37 cellular contexts compared by ENCODE assay signal in the genomic region with DNA sequence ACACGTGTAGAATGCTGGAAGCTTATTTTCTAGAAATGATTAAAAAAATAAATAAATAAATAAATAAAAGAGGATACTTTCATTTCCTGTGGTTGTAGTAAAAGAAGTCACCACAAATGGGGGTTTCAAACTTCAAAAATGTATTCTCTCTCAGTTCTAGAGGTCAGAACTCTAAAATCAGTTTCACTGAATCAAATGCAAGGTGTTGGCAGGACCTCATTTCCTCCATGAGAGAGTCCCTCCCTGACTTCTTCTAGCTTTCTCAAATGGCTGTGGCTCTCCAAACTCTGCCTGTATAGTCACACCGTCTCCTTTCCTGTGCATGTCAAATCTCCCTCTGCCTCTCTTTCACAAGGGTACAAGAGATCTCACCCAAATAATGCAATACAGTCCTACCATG.
"Had no signal": no experiment of that assay in that cellular context is flagged by ENCODE, and none has a peak within 500 bp of the region (broad histone marks: within the 10 kb centered on the region; RNA-seq: fewer than 3 reads in every experiment).

No MANE protein-coding gene starts in this region.

- H3K4me3 ChIP-seq: adrenal gland, ascending aorta, breast epithelium, cardiac muscle cell had no signal

- H3K4me1 Mint-ChIP-seq: activated naive CD4-positive, alpha-beta T cell treated with anti-CD3 and anti-CD28 coated beads, Interleukin-2, amount 10 ng/mL, durations not matched to agents 7 days and 5 days; activated naive CD4-positive, alpha-beta T cell treated with anti-CD3 and anti-CD28 coated beads, Interleukin-2, amount 50 U/mL, for 24 hours; activated naive CD8-positive, alpha-beta T cell treated with anti-CD3 and anti-CD28 coated beads for 36 hours; activated naive CD8-positive, alpha-beta T cell treated with anti-CD3 and anti-CD28 coated beads, Interleukin-2, amount 10 ng/mL, durations not matched to agents 7 days and 5 days; activated naive CD8-positive, alpha-beta T cell treated with anti-CD3 and anti-CD28 coated beads, Interleukin-2, amount 50 U/mL, for 24 hours; activated T-helper 17 cell treated with anti-CD3 and anti-CD28 coated beads, Interleukin-2, amount 50 U/mL, for 72 hours; central memory CD8-positive, alpha-beta T cell had no signal

- H3K27me3 Mint-ChIP-seq: activated naive CD4-positive, alpha-beta T cell treated with anti-CD3 and anti-CD28 coated beads, Interleukin-2, amount 10 ng/mL, durations not matched to agents 7 days and 5 days; activated naive CD4-positive, alpha-beta T cell treated with anti-CD3 and anti-CD28 coated beads, Interleukin-2, amount 50 U/mL, for 24 hours; activated naive CD8-positive, alpha-beta T cell; activated naive CD8-positive, alpha-beta T cell treated with anti-CD3 and anti-CD28 coated beads for 36 hours; activated naive CD8-positive, alpha-beta T cell treated with anti-CD3 and anti-CD28 coated beads, Interleukin-2, amount 10 ng/mL, durations not matched to agents 7 days and 5 days; activated naive CD8-positive, alpha-beta T cell treated with anti-CD3 and anti-CD28 coated beads, Interleukin-2, amount 50 U/mL, for 24 hours; activated T-cell treated with anti-CD3 and anti-CD28 coated beads, Interleukin-2, amount 50 U/mL, for 24 hours; activated T-helper 17 cell treated with anti-CD3 and anti-CD28 coated beads, Interleukin-2, amount 50 U/mL, for 72 hours; central memory CD8-positive, alpha-beta T cell had no signal

- H3K4me3 Mint-ChIP-seq: activated naive CD4-positive, alpha-beta T cell treated with anti-CD3 and anti-CD28 coated beads for 36 hours; activated naive CD4-positive, alpha-beta T cell treated with anti-CD3 and anti-CD28 coated beads, Interleukin-2, amount 10 ng/mL, durations not matched to agents 7 days and 5 days; activated naive CD4-positive, alpha-beta T cell treated with anti-CD3 and anti-CD28 coated beads, Interleukin-2, amount 50 U/mL, for 24 hours; activated naive CD8-positive, alpha-beta T cell; activated naive CD8-positive, alpha-beta T cell treated with anti-CD3 and anti-CD28 coated beads for 36 hours; activated naive CD8-positive, alpha-beta T cell treated with anti-CD3 and anti-CD28 coated beads, Interleukin-2, amount 10 ng/mL, durations not matched to agents 7 days and 5 days; activated naive CD8-positive, alpha-beta T cell treated with anti-CD3 and anti-CD28 coated beads, Interleukin-2, amount 50 U/mL, for 24 hours; activated T-cell treated with anti-CD3 and anti-CD28 coated beads, Interleukin-2, amount 50 U/mL, for 24 hours; activated T-cell treated with anti-CD3 and anti-CD28 coated beads, Interleukin-2, amount 50 U/mL, for 4 hours; activated T-cell treated with anti-CD3 and anti-CD28 coated beads, Interleukin-2, amount 50 U/mL, for 72 hours; activated T-helper 1 cell treated with anti-CD3 and anti-CD28 coated beads, Interleukin-12 subunit alpha, Interleukin-12 subunit beta, Interleukin-2, Interleukin-4 antibody, amounts not matched to agents 30 ng/mL and 10 ng/mL and 1 ng/mL, durations not matched to agents 14 hours and 24 hours and 36 hours; activated T-helper 17 cell treated with anti-CD3 and anti-CD28 coated beads, Interleukin-2, amount 50 U/mL, for 72 hours; brain; central memory CD8-positive, alpha-beta T cell had no signal

- DNase-seq: activated effector memory CD4-positive, alpha-beta T cell treated with anti-CD3 and anti-CD28 coated beads, Interleukin-2, amount 50 U/mL, for 16 hours; activated effector memory CD4-positive, alpha-beta T cell treated with Interleukin-2 at 50 U/mL for 16 hours; activated gamma-delta T cell; activated gamma-delta T cell treated with Interleukin-2 at 50 U/mL for 16 hours; activated naive CD4-positive, alpha-beta T cell; activated naive CD4-positive, alpha-beta T cell treated with anti-CD3 and anti-CD28 coated beads for 36 hours; activated naive CD4-positive, alpha-beta T cell treated with anti-CD3 and anti-CD28 coated beads, Interleukin-2, amount 10 ng/mL, durations not matched to agents 7 days and 5 days; activated naive CD4-positive, alpha-beta T cell treated with anti-CD3 and anti-CD28 coated beads, Interleukin-2, amount 50 U/mL, for 16 hours; activated naive CD4-positive, alpha-beta T cell treated with Interleukin-2 at 50 U/mL for 16 hours; activated naive CD8-positive, alpha-beta T cell treated with anti-CD3 and anti-CD28 coated beads for 36 hours; activated naive CD8-positive, alpha-beta T cell treated with anti-CD3 and anti-CD28 coated beads, Interleukin-2, amount 10 ng/mL, durations not matched to agents 7 days and 5 days; activated naive CD8-positive, alpha-beta T cell treated with anti-CD3 and anti-CD28 coated beads, Interleukin-2, amount 50 U/mL, for 24 hours; activated T-cell treated with anti-CD3 and anti-CD28 coated beads, Interleukin-2, amount 50 U/mL, for 1 hour; activated T-cell treated with anti-CD3 and anti-CD28 coated beads, Interleukin-2, amount 50 U/mL, for 24 hours; activated T-cell treated with anti-CD3 and anti-CD28 coated beads, Interleukin-2, amount 50 U/mL, for 4 hours; activated T-cell treated with anti-CD3 and anti-CD28 coated beads, Interleukin-2, amount 50 U/mL, for 48 hours; activated T-cell treated with anti-CD3 and anti-CD28 coated beads, Interleukin-2, amount 50 U/mL, for 72 hours; adrenal gland; amniotic stem cell; amygdala; anterior cingulate cortex; aorta; brain microvascular endothelial cell; caudate nucleus; central memory CD4-positive, alpha-beta T cell; cerebellar nuclear complex had no signal

- H3K36me3 Mint-ChIP-seq: activated naive CD4-positive, alpha-beta T cell treated with anti-CD3 and anti-CD28 coated beads, Interleukin-2, amount 10 ng/mL, durations not matched to agents 7 days and 5 days; activated naive CD4-positive, alpha-beta T cell treated with anti-CD3 and anti-CD28 coated beads, Interleukin-2, amount 50 U/mL, for 24 hours; activated naive CD4-positive, alpha-beta T cell treated with anti-CD3 and anti-CD28 coated beads, Interleukin-2, amount 50 U/mL, for 72 hours; activated naive CD8-positive, alpha-beta T cell; activated naive CD8-positive, alpha-beta T cell treated with anti-CD3 and anti-CD28 coated beads for 36 hours; activated naive CD8-positive, alpha-beta T cell treated with anti-CD3 and anti-CD28 coated beads, Interleukin-2, amount 10 ng/mL, durations not matched to agents 7 days and 5 days; brain had no signal

- ATAC-seq: activated naive CD4-positive, alpha-beta T cell treated with anti-CD3 and anti-CD28 coated beads, Interleukin-2, amount 50 U/mL, for 72 hours; activated naive CD8-positive, alpha-beta T cell treated with anti-CD3 and anti-CD28 coated beads, Interleukin-2, amount 50 U/mL, for 24 hours; activated T-cell treated with anti-CD3 and anti-CD28 coated beads, Interleukin-2, amount 50 U/mL, for 4 hours; activated T-cell treated with anti-CD3 and anti-CD28 coated beads, Interleukin-2, amount 50 U/mL, for 72 hours; activated T-helper 17 cell treated with anti-CD3 and anti-CD28 coated beads, Interleukin-2, amount 50 U/mL, for 72 hours had no signal

- H3K27ac ChIP-seq: adrenal gland, ascending aorta, brain microvascular endothelial cell, breast epithelium, cardiac muscle cell had no signal

- H3K36me3 ChIP-seq: adrenal gland, ascending aorta, brain microvascular endothelial cell, breast epithelium, cardiac muscle cell had no signal

- H3K27ac Mint-ChIP-seq: activated naive CD4-positive, alpha-beta T cell treated with anti-CD3 and anti-CD28 coated beads for 36 hours; activated naive CD4-positive, alpha-beta T cell treated with anti-CD3 and anti-CD28 coated beads, Interleukin-2, amount 10 ng/mL, durations not matched to agents 7 days and 5 days; activated naive CD4-positive, alpha-beta T cell treated with anti-CD3 and anti-CD28 coated beads, Interleukin-2, amount 50 U/mL, for 24 hours; activated naive CD4-positive, alpha-beta T cell treated with anti-CD3 and anti-CD28 coated beads, Interleukin-2, amount 50 U/mL, for 72 hours; activated naive CD8-positive, alpha-beta T cell; activated naive CD8-positive, alpha-beta T cell treated with anti-CD3 and anti-CD28 coated beads for 36 hours; activated naive CD8-positive, alpha-beta T cell treated with anti-CD3 and anti-CD28 coated beads, Interleukin-2, amount 10 ng/mL, durations not matched to agents 7 days and 5 days; activated naive CD8-positive, alpha-beta T cell treated with anti-CD3 and anti-CD28 coated beads, Interleukin-2, amount 50 U/mL, for 24 hours; activated T-cell treated with anti-CD3 and anti-CD28 coated beads, Interleukin-2, amount 50 U/mL, for 24 hours; activated T-cell treated with anti-CD3 and anti-CD28 coated beads, Interleukin-2, amount 50 U/mL, for 72 hours; activated T-helper 1 cell treated with anti-CD3 and anti-CD28 coated beads, Interleukin-12 subunit alpha, Interleukin-12 subunit beta, Interleukin-2, Interleukin-4 antibody, amounts not matched to agents 30 ng/mL and 10 ng/mL and 1 ng/mL, durations not matched to agents 14 hours and 24 hours and 36 hours; activated T-helper 17 cell treated with anti-CD3 and anti-CD28 coated beads, Interleukin-2, amount 50 U/mL, for 72 hours; activated T-helper 2 cell treated with anti-CD3 and anti-CD28 coated beads, Interferon-gamma antibody, Interleukin-2, Interleukin-4, amounts not matched to agents 10 μg/mL and 5 μg/mL and 100 μg/mL, durations not matched to agents 14 hours and 24 hours and 36 hours; brain had no signal

- H3K4me1 ChIP-seq: adrenal gland, ascending aorta, breast epithelium had no signal

- H3K9me3 Mint-ChIP-seq: activated T-helper 17 cell treated with anti-CD3 and anti-CD28 coated beads, Interleukin-2, amount 50 U/mL, for 72 hours had no signal

- H3K27me3 ChIP-seq: adrenal gland, ascending aorta, brain microvascular endothelial cell, breast epithelium, cardiac muscle cell had no signal

- H3K9me3 ChIP-seq: adrenal gland, ascending aorta, breast epithelium had no signal
